ENCODE assay signal across 9 cellular contexts in the genomic region with DNA sequence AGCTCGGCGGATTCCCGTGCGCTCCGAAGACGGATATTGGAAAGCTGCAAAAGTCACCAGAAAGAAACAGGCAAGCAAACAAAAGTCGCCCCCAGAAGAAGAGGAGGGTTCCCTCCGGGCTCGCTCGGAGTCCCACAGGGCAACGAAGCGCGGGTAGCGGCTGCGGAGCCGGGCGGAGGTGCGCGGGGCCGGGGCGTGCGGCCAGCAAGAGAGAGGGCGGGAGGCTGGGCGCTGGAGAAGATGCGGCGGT. TPM values are rescaled to one million over a fixed set of nuclear protein-coding genes. Genes with fewer than 3 reads are reported as not detected.
DNase-seq lines count a peak whose midpoint lies in the region; TF ChIP-seq lines count a peak whose summit lies in the region.
"Had no signal": no experiment of that assay in that cellular context is flagged by ENCODE, and none has a peak within 500 bp of the region (broad histone marks: within the 10 kb centered on the region; RNA-seq: fewer than 3 reads in every experiment).

TSS of gene FBN2 (minus strand) at position 247 of the 250 bp plus-strand sequence. CDS start 642 bp downstream, outside the sequence.

- H3K4me1 ChIP-seq in HEK293 (ENCODE audit: control insufficient read depth, insufficient read depth, low read length): peaks cover 8% of the 10 kb centered on the region
- H3K4me1 ChIP-seq in mammary epithelial cell (ENCODE audit: insufficient read depth, low read length): peaks cover 18% of the 10 kb centered on the region
- H3K4me1 ChIP-seq in liver (ENCODE audit: control insufficient read depth in 4 of 4, insufficient read depth in 4 of 4, low read length in 3 of 4): peaks cover 6 to 22% (median 13%) of the 10 kb centered on the region in 4 donors
- H3K4me1 ChIP-seq in stomach: peaks cover 23 to 32% (median 26%) of the 10 kb centered on the region in 4 donors

- H4K20me1 ChIP-seq in mammary epithelial cell (ENCODE audit: insufficient read depth, low read length): no peaks in the 10 kb centered on the region

- H3K27ac ChIP-seq in HEK293 (ENCODE audit: extremely low read depth, low read depth, low read length) (peak within 1 kb of the TSS; percentile 89), mammary epithelial cell (ENCODE audit: insufficient read depth, low read depth, low read length) (peak within 1 kb of the TSS; percentile 42), liver (ENCODE audit: low read depth in 1 of 2, low read length in 2 of 2) (no peak within 1 kb of the TSS), stomach (peak within 1 kb of the TSS in 3 of 5 donors; percentile 13 to 53 (median 21))

- peak within 1 kb of the TSS; percentile 88 for H2AFZ ChIP-seq in mammary epithelial cell (ENCODE audit: low read depth, low read length)

- DNase-seq in mammary epithelial cell (no peak), stomach (no peak), NCI-H1417 (lab: John Stamatoyannopoulos, UW) (no peak), MV-4-11 (lab: John Stamatoyannopoulos, UW) (no peak), kidney tubule cell (ENCODE audit: low spot score) (no peak)
- DNase-seq in stimulated activated CD4-positive, alpha-beta T cell treated with anti-CD3 and anti-CD28 coated beads, Interleukin-15, amount 100 ng/mL, for 24 hours: no peak

- no peak for TF ChIP-seq RAD21 in liver (IDR thresholded peaks at IDR 0.05)

- TF ChIP-seq POLR2A in stomach (IDR thresholded peaks at IDR 0.05): no peak

- BruUV-seq in mammary epithelial cell (replicated peaks; lab: Mats Ljungman, UMichigan): no TSS peak

- H3K4me3 ChIP-seq in HEK293 (ENCODE audit: low read depth, low read length) (peak within 1 kb of the TSS; percentile 78), mammary epithelial cell (replicated peaks in 1 of 3; ENCODE audit: insufficient read depth in 1 of 3, low read depth in 2 of 3, low read length in 3 of 3) (peak within 1 kb of the TSS; percentile 72 to 97 (median 92)), liver (ENCODE audit: low read depth in 1 of 3, low read length in 3 of 3) (peak within 1 kb of the TSS in 2 of 3 donors; percentile 37 to 46), stomach (peak within 1 kb of the TSS; percentile 43 to 62 (median 54))

- peak within 1 kb of the TSS; percentile 98 for H3K4me2 ChIP-seq in mammary epithelial cell (ENCODE audit: insufficient read depth, low read depth, low read length)

- CTCF ChIA-PET in HEK293 (lab: Yijun Ruan, JAX) (interaction anchor here (0.6 kb wide), 1 partner anchor 9 kb away, joined by 3 read pairs; no protein-coding TSS in a partner anchor), mammary epithelial cell (lab: Charles Lee; ENCODE audit: low non-redundant PET) (no interaction called here)

- dilution Hi-C loops in mammary epithelial cell (cut with HindIII; ENCODE audit: low sequenced_read_pairs): no loop called here

- intact Hi-C loops in mammary epithelial cell (cut with micrococcal nuclease) (loop anchor here (1.0 to 2.0 kb wide), 3 partner anchors 41 to 305 kb away; no protein-coding TSS in a partner anchor), stomach (cut with DNase I; ENCODE audit: low total_unique reads) (no loop called here)

- no peak for TF ChIP-seq CTCF in HEK293 (tag by site-specific recombination; IDR thresholded peaks at IDR 0.05)
- no peak for TF ChIP-seq CTCF in mammary epithelial cell (conservative IDR thresholded peaks at IDR 0.05 in 1 of 2, IDR thresholded peaks at IDR 0.05 in 1 of 2; ENCODE audit: extremely low read depth in 1 of 2, insufficient read depth in 1 of 2, low read depth in 1 of 2, low read length in 2 of 2)
- no peak for TF ChIP-seq CTCF in liver (IDR thresholded peaks at IDR 0.05; ENCODE audit: low read depth, low read length, missing input control)
- no peak for TF ChIP-seq CTCF in stomach (IDR thresholded peaks at IDR 0.05)

- no peaks in the 10 kb centered on the region for H3K27me3 ChIP-seq in mammary epithelial cell (ENCODE audit: insufficient read depth, low read length)
- peaks cover 0 to 8% (median 4%) of the 10 kb centered on the region in 4 donors for H3K27me3 ChIP-seq in liver (ENCODE audit: control insufficient read depth in 4 of 4, insufficient read depth in 4 of 4, low read length in 3 of 4)
- H3K27me3 ChIP-seq in stomach: peaks cover 5 to 52% (median 35%) of the 10 kb centered on the region in 3 donors

- TF ChIP-seq EP300 in stomach (IDR thresholded peaks at IDR 0.05): no peak

- peaks cover 33% of the 10 kb centered on the region for H3K79me2 ChIP-seq in mammary epithelial cell (ENCODE audit: insufficient read depth, low read length)

- WGBS in mammary epithelial cell (ENCODE audit: low coverage, missing lambda C conversion rate): 20% methylated on average over 3 of the region's 26 CpGs
- WGBS in liver: 3% methylated on average over 26 of the region's 26 CpGs
- 1 to 6% (median 2%) methylated on average over 15 to 26 of the region's 26 CpGs for WGBS in stomach, 5 donors

- H3K36me3 ChIP-seq in HEK293 (ENCODE audit: control insufficient read depth in 2 of 2, insufficient read depth in 1 of 2, low read length in 2 of 2): peaks cover under 1 to 15% of the 10 kb centered on the region in 2 experiments; a peak in 2 of 3 replicates
- H3K36me3 ChIP-seq in mammary epithelial cell (ENCODE audit: insufficient read depth, low read length): peaks cover 4% of the 10 kb centered on the region
- H3K36me3 ChIP-seq in liver (ENCODE audit: control insufficient read depth in 4 of 4, insufficient read depth in 3 of 4, low read depth in 1 of 4, low read length in 3 of 4): no peaks in the 10 kb centered on the region
- H3K36me3 ChIP-seq in stomach: no peaks in the 10 kb centered on the region

- in situ Hi-C loops in mammary epithelial cell (cut with MboI; ENCODE audit: low sequenced_read_pairs in 2 of 2): loop anchor here in 1 of 2 donors (25.0 kb wide), 1 partner anchor 124 kb away; no protein-coding TSS in a partner anchor

- POLR2A ChIA-PET in HEK293 (lab: Yijun Ruan, JAX): interaction anchor here (1.1 to 1.7 kb wide), 2 partner anchors 129 to 557 kb away, joined by 3 to 7 read pairs; no protein-coding TSS in a partner anchor

- H3K9ac ChIP-seq in mammary epithelial cell (ENCODE audit: insufficient read depth, low read length): peak within 1 kb of the TSS; percentile 74
- no peak within 1 kb of the TSS for H3K9ac ChIP-seq in liver (ENCODE audit: low read depth in 1 of 2, low read length in 2 of 2)

- no peaks in the 10 kb centered on the region for H3K9me3 ChIP-seq in HEK293 (ENCODE audit: control insufficient read depth, insufficient read depth, low read depth, low read length)
- no peaks in the 10 kb centered on the region for H3K9me3 ChIP-seq in mammary epithelial cell (replicated peaks; ENCODE audit: insufficient read depth, low read length)
- H3K9me3 ChIP-seq in liver (ENCODE audit: control insufficient read depth in 4 of 4, low read length in 3 of 4): no peaks in the 10 kb centered on the region
- no peaks in the 10 kb centered on the region for H3K9me3 ChIP-seq in stomach

TF ChIP-seq in HEK293, 187 proteins besides CTCF, POLR2A, EP300 and RAD21 (continues in another document):
- TF ChIP-seq ZBTB6 (tag by site-specific recombination; IDR thresholded peaks at IDR 0.05) (peak; percentile 73; the same call in 1 of the 2 replicates), ZSCAN23 (tag by site-specific recombination; IDR thresholded peaks at IDR 0.05) (no peak; the same call in 1 of the 2 replicates), ZNF654 (tag by site-specific recombination; IDR thresholded peaks at IDR 0.05; ENCODE audit: low read depth) (no peak)

TF ChIP-seq in liver, 16 proteins besides CTCF, POLR2A, EP300 and RAD21:
- TF ChIP-seq SP1 (IDR thresholded peaks at IDR 0.05) (no peak), JUND (IDR thresholded peaks at IDR 0.05) (no peak), TAF1 (conservative IDR thresholded peaks at IDR 0.05) (no peak), FOXA2 (IDR thresholded peaks at IDR 0.05) (no peak), RXRA (IDR thresholded peaks at IDR 0.05) (no peak), HNF4G (IDR thresholded peaks at IDR 0.05) (no peak), YY1 (IDR thresholded peaks at IDR 0.05) (no peak), ATF3 (IDR thresholded peaks at IDR 0.05) (no peak), NR2F2 (IDR thresholded peaks at IDR 0.05) (no peak), EGR1 (IDR thresholded peaks at IDR 0.05; ENCODE audit: low read depth in 2 of 2) (no peak), GABPA (IDR thresholded peaks at IDR 0.05 in 1 of 2, conservative IDR thresholded peaks at IDR 0.05 in 1 of 2) (no peak), REST (IDR thresholded peaks at IDR 0.05) (no peak), HNF4A (conservative IDR thresholded peaks at IDR 0.05) (no peak), FOXA1 (IDR thresholded peaks at IDR 0.05) (no peak)
TF ChIP-seq in liver: peak in this region for 0.

RNA-seq across cellular contexts. Expression of gene FBN2, which starts in this region (rescaled TPM):
- 10 to 100 TPM; 45.2 to 68.1 TPM for total RNA-seq in mammary epithelial cell
- polyA plus RNA-seq in mammary epithelial cell: 29.2 TPM
- polyA minus RNA-seq in mammary epithelial cell: 140 TPM
- 1 to 10 TPM in 1 of 2 donors, under 1 TPM in 1; 0.84 to 4.1 TPM for total RNA-seq in liver
- under 1 TPM; 0.08 to 0.10 TPM for polyA plus RNA-seq in liver
- 10 to 100 TPM in 1 of 5 donors, 1 to 10 TPM in 3, under 1 TPM in 1; under 0.01 to 42.8 (median 4.3) TPM for total RNA-seq in stomach
- under 1 TPM; 0.13 to 0.31 (median 0.19) TPM for polyA plus RNA-seq in stomach
- polyA plus RNA-seq: IgD-negative memory B cell had no signal

Comparison
In these comparisons a context has a peak if more than half of its experiments do, and no peak if none do; other contexts are left out.
1. RNA of gene FBN2 (polyA plus RNA-seq): 29.2 TPM in mammary epithelial cell (single experiment); 0.13 to 0.31 TPM in stomach and 0.08 to 0.10 TPM in liver; every median in the first group is over 10 times any median in the second.
2. H3K27ac ChIP-seq: peak in HEK293 (single experiment), mammary epithelial cell (single experiment) and stomach (3 of 5); none in liver (0 of 2).
3. H3K4me3 ChIP-seq: peak in every context shown above with its lines; median percentile 92 in mammary epithelial cell; 78 in HEK293; 54 in stomach; 42 in liver.